8 cellular contexts compared by ENCODE assay signal in genomic region chr18:54269924-54270844, GRCh38. TPM values are rescaled to one million over a fixed set of nuclear protein-coding genes. Genes with fewer than 3 reads are reported as not detected.
DNase-seq lines count a peak whose midpoint lies in the region; ATAC-seq and TF ChIP-seq lines count a peak whose summit lies in the region.

No MANE protein-coding gene starts in this region.

- CTCF ChIA-PET in CD8-positive, alpha-beta T cell (lab: Charles Lee), result interaction anchor here (0.9 to 3.3 kb wide), 12 partner anchors 9 to 122 kb away, joined by 3 to 32 read pairs (median 4); partner anchors contain the start of genes C18orf54, MBD2 and STARD6
- CTCF ChIA-PET in activated naive CD4-positive, alpha-beta T cell treated with anti-CD3 and anti-CD28 coated beads for 36 hours (lab: Charles Lee), result interaction anchor here (0.6 to 4.3 kb wide), 24 partner anchors 9 to 341 kb away, joined by 3 to 42 read pairs (median 4); partner anchors contain the start of genes C18orf54, MBD2 and STARD6

- peak in 3 of 7 experiments; percentile 23 to 49 (median 41) for DNase-seq in CD8-positive, alpha-beta T cell
- DNase-seq in OCI-M2 (lab: John Stamatoyannopoulos, UW; ENCODE audit: unreplicated experiment), result peak; percentile 31
- DNase-seq in activated naive CD4-positive, alpha-beta T cell treated with anti-CD3 and anti-CD28 coated beads for 36 hours, result peak; percentile 62
- no peak for DNase-seq in Right ventricle myocardium superior
- peak; percentile 28 for DNase-seq in pons (ENCODE audit: low spot score)
- no peak for DNase-seq in GM19238 (ENCODE audit: insufficient read length, low spot score)

- no peaks in the 10 kb centered on the region for H3K36me3 ChIP-seq in CD8-positive, alpha-beta T cell (ENCODE audit: insufficient read depth, low read length)

- peak overlapping the region; percentile 95 for H3K4me3 Mint-ChIP-seq in CD8-positive, alpha-beta T cell
- H3K4me3 Mint-ChIP-seq in activated naive CD4-positive, alpha-beta T cell treated with anti-CD3 and anti-CD28 coated beads for 36 hours, result peak overlapping the region; percentile 83

- peaks cover 32% of the 10 kb centered on the region for H3K4me1 Mint-ChIP-seq in CD8-positive, alpha-beta T cell (ENCODE audit: low read depth)
- H3K4me1 Mint-ChIP-seq in activated naive CD4-positive, alpha-beta T cell treated with anti-CD3 and anti-CD28 coated beads for 36 hours (ENCODE audit: low read depth), result peaks cover 24% of the 10 kb centered on the region

- H3K4me3 ChIP-seq in CD8-positive, alpha-beta T cell (ENCODE audit: low read depth, low read length), result peak overlapping the region; percentile 94

- peak; percentile 31 for ATAC-seq in CD8-positive, alpha-beta T cell
- ATAC-seq in GM19438 (IDR thresholded peaks at IDR 0.05; ENCODE audit: low read depth, unreplicated experiment) (peak; percentile 53), HG03469 (IDR thresholded peaks at IDR 0.05; ENCODE audit: unreplicated experiment) (peak; percentile 18), Right ventricle myocardium superior (ENCODE audit: poor library complexity) (peak; percentile 57)

- peaks cover 10% of the 10 kb centered on the region for H3K4me1 ChIP-seq in CD8-positive, alpha-beta T cell (ENCODE audit: insufficient read depth, low read length)

- POLR2A ChIA-PET in CD8-positive, alpha-beta T cell (lab: Charles Lee), result interaction anchor here (1.0 to 3.5 kb wide), 5 partner anchors 23 to 88 kb away, joined by 3 to 38 read pairs (median 4); partner anchors contain the start of genes C18orf54, MBD2 and STARD6

- peak overlapping the region; percentile 97 for H3K27ac Mint-ChIP-seq in CD8-positive, alpha-beta T cell
- peak overlapping the region; percentile 94 for H3K27ac Mint-ChIP-seq in activated naive CD4-positive, alpha-beta T cell treated with anti-CD3 and anti-CD28 coated beads for 36 hours

- H3K27me3 ChIP-seq in CD8-positive, alpha-beta T cell (ENCODE audit: insufficient read depth, low read length), result no peaks in the 10 kb centered on the region

- peaks cover 5% of the 10 kb centered on the region for H3K36me3 Mint-ChIP-seq in CD8-positive, alpha-beta T cell
- no peaks in the 10 kb centered on the region for H3K36me3 Mint-ChIP-seq in activated naive CD4-positive, alpha-beta T cell treated with anti-CD3 and anti-CD28 coated beads for 36 hours (ENCODE audit: low read depth)

- peak overlapping the region; percentile 87 for H3K27ac ChIP-seq in CD8-positive, alpha-beta T cell (ENCODE audit: low read depth, low read length)

- TF ChIP-seq CTCF in CD8-positive, alpha-beta T cell (IDR thresholded peaks at IDR 0.05), result peak; percentile 59

- no peaks in the 10 kb centered on the region for H3K9me3 Mint-ChIP-seq in CD8-positive, alpha-beta T cell
- H3K9me3 Mint-ChIP-seq in activated naive CD4-positive, alpha-beta T cell treated with anti-CD3 and anti-CD28 coated beads for 36 hours, result no peaks in the 10 kb centered on the region

- H3K27me3 Mint-ChIP-seq in CD8-positive, alpha-beta T cell (ENCODE audit: low read depth), result no peaks in the 10 kb centered on the region
- H3K27me3 Mint-ChIP-seq in activated naive CD4-positive, alpha-beta T cell treated with anti-CD3 and anti-CD28 coated beads for 36 hours (ENCODE audit: low read depth), result no peaks in the 10 kb centered on the region

- intact Hi-C loops in CD8-positive, alpha-beta T cell (cut with DNase I, micrococcal nuclease), result loop anchor here (1.0 to 5.0 kb wide), 4 partner anchors 23 to 98 kb away; partner anchors contain the start of genes C18orf54 (in 2 of the 2), MBD2 (in 2 of the 2) and STARD6 (in 2 of the 2)
- intact Hi-C loops in activated naive CD4-positive, alpha-beta T cell treated with anti-CD3 and anti-CD28 coated beads for 36 hours (cut with micrococcal nuclease), result loop anchor here (1.0 to 10.0 kb wide), 7 partner anchors 15 to 445 kb away; partner anchors contain the start of genes C18orf54 and STARD6
- intact Hi-C loops in Right ventricle myocardium superior (cut with DNase I), result loop anchor here (2.0 kb wide), 1 partner anchor 45 kb away; the partner anchor contains the start of gene MBD2

- no peaks in the 10 kb centered on the region for H3K9me3 ChIP-seq in CD8-positive, alpha-beta T cell (ENCODE audit: low read length)

RNA-seq across cellular contexts. Expression of gene POLI, which starts 0.9 kb away (rescaled TPM):
- total RNA-seq in CD8-positive, alpha-beta T cell, result 10 to 100 TPM; 17.9 to 18.4 TPM
- 10 to 100 TPM; 16.0 to 17.4 TPM for total RNA-seq in activated naive CD4-positive, alpha-beta T cell treated with anti-CD3 and anti-CD28 coated beads for 36 hours
- total RNA-seq in Right ventricle myocardium superior, result 20.9 TPM

RNA-seq across cellular contexts. Expression of gene MBD2, which starts 45.7 kb away (rescaled TPM):
- 10 to 100 TPM; 71.4 to 73.0 TPM for total RNA-seq in CD8-positive, alpha-beta T cell
- total RNA-seq in activated naive CD4-positive, alpha-beta T cell treated with anti-CD3 and anti-CD28 coated beads for 36 hours, result 100 to 1,000 TPM; 102 to 103 TPM
- total RNA-seq in Right ventricle myocardium superior, result 43.6 TPM

Comparison
In these comparisons a context has a peak if more than half of its experiments do, and no peak if none do; other contexts are left out.
1. DNase-seq: peak in OCI-M2 (single experiment), activated naive CD4-positive, alpha-beta T cell treated with anti-CD3 and anti-CD28 coated beads for 36 hours (single experiment) and pons (single experiment); none in Right ventricle myocardium superior (single experiment) and GM19238 (single experiment).
2. Peak in every context shown above with its lines, with median percentiles within 50 percentile points of each other: ATAC-seq.